19 cellular contexts compared by ENCODE assay signal in the genomic region with DNA sequence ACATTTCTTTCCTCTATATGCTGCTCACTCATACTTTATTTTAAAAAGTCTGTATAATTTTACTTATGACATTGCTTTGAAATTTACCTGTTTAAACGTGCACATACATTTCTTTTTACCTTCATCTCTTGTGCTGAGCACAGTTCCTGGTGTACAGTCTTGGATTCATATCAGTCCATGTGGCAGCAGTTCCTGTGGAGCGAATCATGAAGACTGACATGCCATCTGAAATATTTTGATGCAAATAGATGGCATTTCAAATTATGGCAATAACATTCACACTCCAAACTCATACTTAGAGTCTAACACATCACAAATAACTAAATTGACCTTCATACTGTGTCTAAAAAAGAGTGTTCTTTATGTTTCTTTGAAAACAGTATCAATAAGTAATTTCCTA.
"Had no signal": no experiment of that assay in that cellular context is flagged by ENCODE, and none has a peak within 500 bp of the region (broad histone marks: within the 10 kb centered on the region; RNA-seq: fewer than 3 reads in every experiment).

No MANE protein-coding gene starts in this region.

- H3K4me3 ChIP-seq: cardiac muscle cell, SJCRH30 had no signal

- H3K9me3 ChIP-seq: SJCRH30 had no signal

- H3K27me3 ChIP-seq: brain microvascular endothelial cell, cardiac muscle cell, SJCRH30 had no signal

- H3K27ac ChIP-seq: brain microvascular endothelial cell, cardiac muscle cell, SJCRH30 had no signal

- ATAC-seq: activated CD4-positive, CD25-positive, alpha-beta regulatory T cell treated with anti-CD3 and anti-CD28 coated beads, Interleukin-2, amount 50 U/mL, for 24 hours; activated CD8-positive, alpha-beta T cell treated with anti-CD3 and anti-CD28 coated beads for 36 hours had no signal

- H3K4me1 ChIP-seq: SJCRH30 had no signal

- H3K36me3 ChIP-seq: brain microvascular endothelial cell, cardiac muscle cell, SJCRH30 had no signal

- DNase-seq: activated CD4-positive, alpha-beta T cell treated with anti-CD3 and anti-CD28 coated beads for 4 hours; activated CD8-positive, alpha-beta memory T cell treated with anti-CD3 and anti-CD28 coated beads, Interleukin-2, amount 50 U/mL, for 48 hours; activated CD8-positive, alpha-beta T cell treated with anti-CD3 and anti-CD28 coated beads for 36 hours; activated T-cell treated with anti-CD3 and anti-CD28 coated beads, Interleukin-2, amount 50 U/mL, for 1 hour; amniotic stem cell; cerebellar nuclear complex; NCI-H1048; NCI-H146; NCI-H1930; NCI-H2171 treated with DMSO at 0.1 percent for 48 hours; NCI-H345; NCI-H510A; NCI-H526 treated with DMSO at 0.1 percent for 48 hours; NCI-H82; Right ventricle myocardium superior; SJCRH30 had no signal
